In genomic region chr6:36362551-36363389, GRCh38 we compare ENCODE assay signal across 1 cellular context.
TF ChIP-seq lines count a peak whose summit lies in the region.

No MANE protein-coding gene starts in this region.

TF ChIP-seq in K562, 482 proteins besides CTCF, POLR2A, EP300 and RAD21:
- TF ChIP-seq CEBPG (CRISPR knock-in tag; IDR thresholded peaks at IDR 0.05), result peak; percentile 73
- peak; percentile 46 to 67 for TF ChIP-seq CEBPG (tag; conservative IDR thresholded peaks at IDR 0.05 in 1 of 2, IDR thresholded peaks at IDR 0.05 in 1 of 2)
- TF ChIP-seq RBFOX2 (IDR thresholded peaks at IDR 0.05; ENCODE audit: low read depth, low read length), result 0 out of 2 replicates have a peak, but pooled peaks have one; percentile 31
- 0 out of 4 replicates have a peak, but pooled peaks of 1 of the 2 experiments have one; percentile 19 for TF ChIP-seq TRIM24 (IDR thresholded peaks at IDR 0.05)
- no peak for TF ChIP-seq ETV6 (IDR thresholded peaks at IDR 0.05; ENCODE audit: borderline replicate concordance in 1 of 2, low read depth in 2 of 2, low read length in 1 of 2)
- no peak for TF ChIP-seq ETV6 (CRISPR knock-in tag; IDR thresholded peaks at IDR 0.05; ENCODE audit: borderline replicate concordance)
- peak; percentile 24; the same call in 1 of the 2 replicates for TF ChIP-seq USF1 (CRISPR knock-in tag; IDR thresholded peaks at IDR 0.05)
- no peak for TF ChIP-seq ZC3H11A (IDR thresholded peaks at IDR 0.05; ENCODE audit: low read depth, low read length)
- TF ChIP-seq CEBPB (tag; IDR thresholded peaks at IDR 0.05), result peak; percentile 93
- peak; percentile 71 for TF ChIP-seq ZBTB33 (CRISPR knock-in tag; IDR thresholded peaks at IDR 0.05)
TF ChIP-seq in K562: peak in this region for 6.
